27 cellular contexts compared by ENCODE assay signal in the genomic region with DNA sequence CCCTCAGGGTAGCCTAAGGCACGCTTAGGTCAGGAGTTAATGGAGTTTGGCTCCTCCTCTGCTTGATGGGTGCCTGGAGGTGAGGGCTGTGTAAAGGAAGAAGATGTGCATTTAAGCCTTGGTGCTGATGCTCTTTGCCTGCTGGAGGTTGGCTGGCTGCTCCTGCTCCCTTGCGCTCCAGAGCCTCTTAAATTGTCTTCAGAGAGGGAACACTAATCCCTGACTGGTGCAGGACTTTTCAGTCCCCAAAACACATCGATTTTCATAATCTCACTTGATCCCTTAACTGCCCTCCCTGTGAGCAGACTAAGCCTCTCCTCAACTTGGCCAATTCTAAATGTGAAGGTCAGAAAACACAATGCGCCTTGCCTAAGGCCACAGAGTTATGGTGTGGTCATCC. TPM values are rescaled to one million over a fixed set of nuclear protein-coding genes. Genes with fewer than 3 reads are reported as not detected.
DNase-seq lines count a peak whose midpoint lies in the region; ATAC-seq, FAIRE-seq and TF ChIP-seq lines count a peak whose summit lies in the region.
"Had no signal": no experiment of that assay in that cellular context is flagged by ENCODE, and none has a peak within 500 bp of the region (broad histone marks: within the 10 kb centered on the region; RNA-seq: fewer than 3 reads in every experiment).

No MANE protein-coding gene starts in this region.

- no peaks in the 10 kb centered on the region for H4K20me1 ChIP-seq in osteoblast (ENCODE audit: insufficient read depth, low read length)

- FAIRE-seq in kidney (lab: Jason Lieb, UNC), result no peak
- FAIRE-seq: GM12892, K562 had no signal

- H3K27me3 ChIP-seq in osteoblast (ENCODE audit: insufficient read depth, low read length), result no peaks in the 10 kb centered on the region
- H3K27me3 ChIP-seq in CD4-positive, alpha-beta memory T cell (ENCODE audit: insufficient read depth, low read length), result no peaks in the 10 kb centered on the region
- H3K27me3 ChIP-seq: BE2C had no signal

- H3K27ac ChIP-seq in kidney (ENCODE audit: low read depth in 2 of 2, low read length in 2 of 2), result no peak overlapping the region
- no peak overlapping the region for H3K27ac ChIP-seq in osteoblast (ENCODE audit: low read depth, low read length)
- no peak overlapping the region for H3K27ac ChIP-seq in CD4-positive, alpha-beta memory T cell (ENCODE audit: low read depth, low read length)

- no peaks in the 10 kb centered on the region for H3K9me3 Mint-ChIP-seq in stimulated activated naive CD8-positive, alpha-beta T cell treated with anti-CD3 and anti-CD28 coated beads, Interleukin-15, Interleukin-2, amounts not matched to agents 100 ng/mL and 50 ng/mL, for 24 hours
- no peaks in the 10 kb centered on the region for H3K9me3 Mint-ChIP-seq in stimulated activated naive CD8-positive, alpha-beta T cell treated with anti-CD3 and anti-CD28 coated beads, Interleukin-15, amount 100 ng/mL, for 72 hours
- no peaks in the 10 kb centered on the region for H3K9me3 Mint-ChIP-seq in CD4-positive, alpha-beta memory T cell

- no peak for ATAC-seq in stimulated activated naive CD8-positive, alpha-beta T cell treated with anti-CD3 and anti-CD28 coated beads, Interleukin-15, amount 100 ng/mL, for 72 hours
- ATAC-seq: K562, SK-N-SH treated with all-trans-retinoic acid at 6 μM for 48 hours had no signal

- H3K79me2 ChIP-seq in osteoblast (ENCODE audit: insufficient read depth, low read length), result no peaks in the 10 kb centered on the region

- H3K9me3 ChIP-seq in kidney (ENCODE audit: control insufficient read depth in 1 of 2, low read length in 2 of 2), result no peaks in the 10 kb centered on the region
- no peaks in the 10 kb centered on the region for H3K9me3 ChIP-seq in osteoblast (ENCODE audit: low read depth, low read length)
- no peaks in the 10 kb centered on the region for H3K9me3 ChIP-seq in CD4-positive, alpha-beta memory T cell (ENCODE audit: control insufficient read depth in 1 of 2, low read length in 2 of 2)
- H3K9me3 ChIP-seq: BE2C had no signal

- POLR2A ChIA-PET in CD4-positive, alpha-beta memory T cell (lab: Charles Lee; ENCODE audit: partially characterized antibody), result no interaction called here

- H3K36me3 Mint-ChIP-seq in stimulated activated naive CD8-positive, alpha-beta T cell treated with anti-CD3 and anti-CD28 coated beads, Interleukin-15, Interleukin-2, amounts not matched to agents 100 ng/mL and 50 ng/mL, for 24 hours (ENCODE audit: low read depth), result no peaks in the 10 kb centered on the region
- no peaks in the 10 kb centered on the region for H3K36me3 Mint-ChIP-seq in CD4-positive, alpha-beta memory T cell

- H3K36me3 ChIP-seq in kidney (ENCODE audit: control insufficient read depth in 1 of 2, insufficient read depth in 2 of 2, low read length in 2 of 2), result no peaks in the 10 kb centered on the region
- H3K36me3 ChIP-seq in osteoblast (ENCODE audit: insufficient read depth, low read length), result no peaks in the 10 kb centered on the region
- H3K36me3 ChIP-seq in CD4-positive, alpha-beta memory T cell (ENCODE audit: insufficient read depth, low read length), result no peaks in the 10 kb centered on the region
- H3K36me3 ChIP-seq: BE2C had no signal

- H2AFZ ChIP-seq in osteoblast (ENCODE audit: low read length), result no peak overlapping the region

- H3K4me1 ChIP-seq in kidney (ENCODE audit: control insufficient read depth in 1 of 2, insufficient read depth in 1 of 2, low read depth in 1 of 2, low read length in 2 of 2) (no peaks in the 10 kb centered on the region), osteoblast (ENCODE audit: insufficient read depth, low read length) (no peaks in the 10 kb centered on the region)
- H3K4me1 ChIP-seq in CD4-positive, alpha-beta memory T cell (ENCODE audit: insufficient read depth, low read length), result no peaks in the 10 kb centered on the region

- CTCF ChIA-PET in CD4-positive, alpha-beta memory T cell (lab: Charles Lee; ENCODE audit: partially characterized antibody), result no interaction called here

- peaks cover 11% of the 10 kb centered on the region for H3K4me1 Mint-ChIP-seq in stimulated activated naive CD8-positive, alpha-beta T cell treated with anti-CD3 and anti-CD28 coated beads, Interleukin-15, Interleukin-2, amounts not matched to agents 100 ng/mL and 50 ng/mL, for 24 hours (ENCODE audit: low read depth)
- peaks cover 24% of the 10 kb centered on the region for H3K4me1 Mint-ChIP-seq in stimulated activated naive CD8-positive, alpha-beta T cell treated with anti-CD3 and anti-CD28 coated beads, Interleukin-15, amount 100 ng/mL, for 72 hours
- peaks cover 0 to 6% (median 2%) of the 10 kb centered on the region in 4 donors for H3K4me1 Mint-ChIP-seq in CD4-positive, alpha-beta memory T cell

- H3K27me3 Mint-ChIP-seq in stimulated activated naive CD8-positive, alpha-beta T cell treated with anti-CD3 and anti-CD28 coated beads, Interleukin-15, Interleukin-2, amounts not matched to agents 100 ng/mL and 50 ng/mL, for 24 hours, result no peaks in the 10 kb centered on the region
- no peaks in the 10 kb centered on the region for H3K27me3 Mint-ChIP-seq in stimulated activated naive CD8-positive, alpha-beta T cell treated with anti-CD3 and anti-CD28 coated beads, Interleukin-15, amount 100 ng/mL, for 72 hours
- H3K27me3 Mint-ChIP-seq in CD4-positive, alpha-beta memory T cell, result no peaks in the 10 kb centered on the region

- no peak overlapping the region for H3K9ac ChIP-seq in kidney (ENCODE audit: low read length in 2 of 2)

- H3K27ac Mint-ChIP-seq in stimulated activated naive CD8-positive, alpha-beta T cell treated with anti-CD3 and anti-CD28 coated beads, Interleukin-15, Interleukin-2, amounts not matched to agents 100 ng/mL and 50 ng/mL, for 24 hours, result peak overlapping the region; percentile 28
- H3K27ac Mint-ChIP-seq in stimulated activated naive CD8-positive, alpha-beta T cell treated with anti-CD3 and anti-CD28 coated beads, Interleukin-15, amount 100 ng/mL, for 72 hours, result no peak overlapping the region
- H3K27ac Mint-ChIP-seq in CD4-positive, alpha-beta memory T cell, result peak overlapping the region in 1 of 7 donors; percentile 15

- TF ChIP-seq CTCF in kidney (IDR thresholded peaks at IDR 0.05; ENCODE audit: borderline replicate concordance, extremely low read depth, insufficient read depth), result no peak
- no peak for TF ChIP-seq CTCF in osteoblast (IDR thresholded peaks at IDR 0.05; ENCODE audit: extremely low read depth, low read depth, low read length)

- H3K4me3 ChIP-seq in kidney (ENCODE audit: low read length in 2 of 2) (no peak overlapping the region), osteoblast (ENCODE audit: insufficient read depth, low read length) (no peak overlapping the region)
- no peak overlapping the region for H3K4me3 ChIP-seq in CD4-positive, alpha-beta memory T cell (ENCODE audit: low read length in 2 of 2)
- H3K4me3 ChIP-seq: K562 had no signal

- H3K4me2 ChIP-seq in osteoblast (ENCODE audit: insufficient read depth, low read length), result no peak overlapping the region

- no peak for DNase-seq in stimulated activated naive CD8-positive, alpha-beta T cell treated with anti-CD3 and anti-CD28 coated beads, Interleukin-15, amount 100 ng/mL, for 72 hours
- peak; percentile 66 for DNase-seq in NCI-H82 treated with DMSO at 0.1 percent for 48 hours (lab: John Stamatoyannopoulos, UW; ENCODE audit: unreplicated experiment)
- DNase-seq in kidney, result peak; percentile 12
- no peak for DNase-seq in NCI-H187 (lab: John Stamatoyannopoulos, UW)
- no peak for DNase-seq in osteoblast (ENCODE audit: insufficient read length, low spot score, missing footprints)
- DNase-seq in HuH-7 (ENCODE audit: low spot score), result no peak
- no peak for DNase-seq in CD4-positive, alpha-beta memory T cell
- DNase-seq: 8988T, ACHN, BE2C, DMS79, EL, GDM1, NCI-H1417 treated with DMSO at 0.1 percent for 48 hours, NCI-H1694 treated with DMSO at 0.1 percent for 48 hours, NCI-H2081 treated with DMSO at 0.1 percent for 48 hours, NCI-H2171, NCI-H226, NCI-H510A, NCI-H69 had no signal

- intact Hi-C loops in kidney (cut with DNase I), result no loop called here
- intact Hi-C loops in CD4-positive, alpha-beta memory T cell (cut with micrococcal nuclease), result no loop called here

- H3K4me3 Mint-ChIP-seq in stimulated activated naive CD8-positive, alpha-beta T cell treated with anti-CD3 and anti-CD28 coated beads, Interleukin-15, Interleukin-2, amounts not matched to agents 100 ng/mL and 50 ng/mL, for 24 hours, result no peak overlapping the region
- H3K4me3 Mint-ChIP-seq in stimulated activated naive CD8-positive, alpha-beta T cell treated with anti-CD3 and anti-CD28 coated beads, Interleukin-15, amount 100 ng/mL, for 72 hours, result no peak overlapping the region
- H3K4me3 Mint-ChIP-seq in CD4-positive, alpha-beta memory T cell, result no peak overlapping the region

RNA-seq across cellular contexts. Expression of a gene that starts 16.2 kb away (rescaled TPM):
- 23.5 TPM for total RNA-seq in kidney
- 12.2 TPM for polyA plus RNA-seq in kidney (ENCODE audit: insufficient read depth, low read depth, low replicate concordance)
- 12.3 and 12.4 TPM in 2 replicates for total RNA-seq in osteoblast
- total RNA-seq in CD4-positive, alpha-beta memory T cell, result 10 to 100 TPM; 53.8 to 59.9 TPM
- 10 to 100 TPM in 1 of 2 donors, under 1 TPM in 1; 0.21 to 30.8 TPM for polyA plus RNA-seq in CD4-positive, alpha-beta memory T cell

RNA-seq across cellular contexts. Expression of a gene that starts 38.6 kb away (rescaled TPM):
- total RNA-seq in kidney (0.57 TPM), osteoblast (4.7 and 6.5 TPM in 2 replicates)
- polyA plus RNA-seq in kidney (ENCODE audit: insufficient read depth, low read depth, low replicate concordance), result 1.1 TPM
- total RNA-seq in CD4-positive, alpha-beta memory T cell, result not detected
- not detected for polyA plus RNA-seq in CD4-positive, alpha-beta memory T cell
- total RNA-seq: H4, HT-29 had no signal

RNA-seq across cellular contexts. Expression of a gene that starts 51.8 kb away (rescaled TPM):
- total RNA-seq in kidney, result 0.28 TPM
- 0.90 TPM for polyA plus RNA-seq in kidney (ENCODE audit: insufficient read depth, low read depth, low replicate concordance)
- 0.36 and 0.88 TPM in 2 replicates for total RNA-seq in osteoblast
- not detected for total RNA-seq in CD4-positive, alpha-beta memory T cell
- polyA plus RNA-seq in CD4-positive, alpha-beta memory T cell, result not detected
- total RNA-seq: HT-29, MCF 10A had no signal

Comparison
In these comparisons a context has a peak if more than half of its experiments do, and no peak if none do; other contexts are left out.
1. DNase-seq: peak in NCI-H82 treated with DMSO at 0.1 percent for 48 hours (single experiment) and kidney (single experiment); none in stimulated activated naive CD8-positive, alpha-beta T cell treated with anti-CD3 and anti-CD28 coated beads, Interleukin-15, amount 100 ng/mL, for 72 hours (0 of 2), NCI-H187 (0 of 2), osteoblast (single experiment), HuH-7 (single experiment) and CD4-positive, alpha-beta memory T cell (0 of 5).